ENCODE assay signal across 8 cellular contexts in genomic region chr12:98503593-98504367, GRCh38. TPM values are rescaled to one million over a fixed set of nuclear protein-coding genes. Genes with fewer than 3 reads are reported as not detected.
A peak's percentile ranks its signal among the peaks of the same experiment; 100 is the strongest.
DNase-seq lines count a peak whose midpoint lies in the region; ATAC-seq and TF ChIP-seq lines count a peak whose summit lies in the region.

No MANE protein-coding gene starts in this region.

- WGBS in right lobe of liver (ENCODE audit: insufficient coverage, low coverage, low lambda C conversion rate, missing lambda C conversion rate) = under 1% methylated on average over 43 of the region's 43 CpGs

- H3K27me3 ChIP-seq in right lobe of liver = no peaks in the 10 kb centered on the region

- peak overlapping the region; percentile 56 to 60 (median 58) for H3K4me3 ChIP-seq in right lobe of liver

- H3K4me1 ChIP-seq in right lobe of liver = peaks cover 0 to 21% (median 7%) of the 10 kb centered on the region in 4 donors

- intact Hi-C loops in right lobe of liver (cut with DNase I) = no loop called here

- peak; percentile 70 to 96 (median 93) for DNase-seq in C1 segment of cervical spinal cord (lab: John Stamatoyannopoulos, UW)
- peak; percentile 92 for DNase-seq in NCI-H748 (lab: John Stamatoyannopoulos, UW; ENCODE audit: unreplicated experiment)
- DNase-seq in activated CD4-positive, alpha-beta T cell treated with anti-CD3 and anti-CD28 coated beads, Interleukin-2, amount 50 U/mL, for 24 hours (ENCODE audit: low read depth in 1 of 2, low spot score in 1 of 2) = peak; percentile 93 to 98
- peak; percentile 94 for DNase-seq in dermis blood vessel endothelial cell
- peak; percentile 96 to 97 (median 96) for DNase-seq in right lobe of liver
- DNase-seq in stimulated activated CD4-positive, alpha-beta T cell treated with anti-CD3 and anti-CD28 coated beads, Interleukin-4, amount 100 ng/mL, for 24 hours = peak; percentile 94

- H3K36me3 ChIP-seq in right lobe of liver = no peaks in the 10 kb centered on the region

- no peak for TF ChIP-seq CTCF in right lobe of liver (IDR thresholded peaks at IDR 0.05)

- TF ChIP-seq POLR2A in right lobe of liver (IDR thresholded peaks at IDR 0.05) = peak; percentile 45

- ATAC-seq in GM19372 (IDR thresholded peaks at IDR 0.05; ENCODE audit: low read depth, unreplicated experiment) = peak; percentile 59
- peak; percentile 68 for ATAC-seq in HG03521 (IDR thresholded peaks at IDR 0.05; ENCODE audit: unreplicated experiment)
- ATAC-seq in right lobe of liver = peak; percentile 75 to 81 (median 77)

- no peaks in the 10 kb centered on the region for H3K9me3 ChIP-seq in right lobe of liver

- peak overlapping the region; percentile 88 to 93 (median 91) for H3K27ac ChIP-seq in right lobe of liver

RNA-seq across cellular contexts. Expression of gene TMPO, which starts 11.6 kb away (rescaled TPM):
- total RNA-seq in dermis blood vessel endothelial cell = 143 and 205 TPM in 2 replicates
- total RNA-seq in right lobe of liver = 10 to 100 TPM; 19.8 to 43.2 (median 29.9) TPM

Comparison
In these comparisons a context has a peak if more than half of its experiments do, and no peak if none do; other contexts are left out.
1. Peak in every context shown above with its lines: DNase-seq, ATAC-seq, H3K4me3 ChIP-seq and H3K27ac ChIP-seq.